1 cellular context compared by ENCODE assay signal in the genomic region with DNA sequence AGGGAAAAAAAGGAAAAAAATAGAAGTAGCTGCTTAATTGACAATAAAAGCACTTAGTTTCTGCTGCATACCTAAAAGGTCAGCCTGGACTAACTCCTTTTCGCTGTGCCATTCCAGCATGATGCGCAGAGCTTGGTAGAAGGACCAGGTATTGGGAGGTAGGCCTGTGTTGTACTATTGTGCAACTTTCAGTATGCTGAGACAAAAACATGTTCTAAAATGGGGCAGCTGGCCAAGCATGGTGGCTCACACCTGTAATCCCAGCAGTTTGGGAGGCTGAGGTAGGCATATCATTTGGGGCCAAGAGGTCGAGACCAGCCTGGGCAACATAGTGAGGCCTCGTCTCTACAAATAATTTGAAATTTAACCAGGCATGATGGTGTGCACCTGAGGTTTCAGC.
TF ChIP-seq lines count a peak whose summit lies in the region.

No MANE protein-coding gene starts in this region.

TF ChIP-seq in HepG2, 621 proteins besides CTCF, POLR2A, EP300 and RAD21 (continued from another document):
- TF ChIP-seq ZNF574 (CRISPR knock-in tag; IDR thresholded peaks at IDR 0.05) (0 out of 2 replicates have a peak, but pooled peaks have one; percentile 16), ZNF543 (CRISPR knock-in tag; IDR thresholded peaks at IDR 0.05) (0 out of 2 replicates have a peak, but pooled peaks have one; percentile 12), KDM1A (CRISPR knock-in tag; IDR thresholded peaks at IDR 0.05) (peak; percentile 52; the same call in 1 of the 2 replicates), ZFX (CRISPR knock-in tag; IDR thresholded peaks at IDR 0.05; ENCODE audit: low read depth) (peak; percentile 51), HNF4A (CRISPR knock-in tag; IDR thresholded peaks at IDR 0.05) (peak; percentile 43), ARID2 (CRISPR knock-in tag; IDR thresholded peaks at IDR 0.05; ENCODE audit: borderline replicate concordance) (0 out of 2 replicates have a peak, but pooled peaks have one; percentile 42), ZNF460 (CRISPR knock-in tag; IDR thresholded peaks at IDR 0.05; ENCODE audit: borderline replicate concordance) (peak; percentile 87), ZMYM2 (CRISPR knock-in tag; IDR thresholded peaks at IDR 0.05) (0 out of 2 replicates have a peak, but pooled peaks have one; percentile 45), ZFY (CRISPR knock-in tag; IDR thresholded peaks at IDR 0.05) (peak; percentile 56), HOXA3 (CRISPR knock-in tag; IDR thresholded peaks at IDR 0.05) (peak; percentile 43; the same call in 1 of the 2 replicates), ZMYM3 (CRISPR knock-in tag; IDR thresholded peaks at IDR 0.05) (peak; percentile 44), ZNF614 (CRISPR knock-in tag; IDR thresholded peaks at IDR 0.05; ENCODE audit: borderline replicate concordance) (no peak), PHF5A (CRISPR knock-in tag; IDR thresholded peaks at IDR 0.05; ENCODE audit: low read depth, unreplicated experiment) (no peak), ZMYM4 (CRISPR knock-in tag; IDR thresholded peaks at IDR 0.05) (0 out of 2 replicates have a peak, but pooled peaks have one; percentile 28), ZNF549 (CRISPR knock-in tag; IDR thresholded peaks at IDR 0.05) (no peak), ZBTB38 (CRISPR knock-in tag; IDR thresholded peaks at IDR 0.05) (peak; percentile 28; the same call in 1 of the 2 replicates), JARID2 (CRISPR knock-in tag; IDR thresholded peaks at IDR 0.05; ENCODE audit: insufficient replicate concordance) (peak; percentile 0)
- TF ChIP-seq, protein P1, sequence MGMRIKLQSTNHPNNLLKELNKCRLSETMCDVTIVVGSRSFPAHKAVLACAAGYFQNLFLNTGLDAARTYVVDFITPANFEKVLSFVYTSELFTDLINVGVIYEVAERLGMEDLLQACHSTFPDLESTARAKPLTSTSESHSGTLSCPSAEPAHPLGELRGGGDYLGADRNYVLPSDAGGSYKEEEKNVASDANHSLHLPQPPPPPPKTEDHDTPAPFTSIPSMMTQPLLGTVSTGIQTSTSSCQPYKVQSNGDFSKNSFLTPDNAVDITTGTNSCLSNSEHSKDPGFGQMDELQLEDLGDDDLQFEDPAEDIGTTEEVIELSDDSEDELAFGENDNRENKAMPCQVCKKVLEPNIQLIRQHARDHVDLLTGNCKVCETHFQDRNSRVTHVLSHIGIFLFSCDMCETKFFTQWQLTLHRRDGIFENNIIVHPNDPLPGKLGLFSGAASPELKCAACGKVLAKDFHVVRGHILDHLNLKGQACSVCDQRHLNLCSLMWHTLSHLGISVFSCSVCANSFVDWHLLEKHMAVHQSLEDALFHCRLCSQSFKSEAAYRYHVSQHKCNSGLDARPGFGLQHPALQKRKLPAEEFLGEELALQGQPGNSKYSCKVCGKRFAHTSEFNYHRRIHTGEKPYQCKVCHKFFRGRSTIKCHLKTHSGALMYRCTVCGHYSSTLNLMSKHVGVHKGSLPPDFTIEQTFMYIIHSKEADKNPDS (CRISPR knock-in tag; IDR thresholded peaks at IDR 0.05): 0 out of 2 replicates have a peak, but pooled peaks have one; percentile 0
- TF ChIP-seq, protein P2, sequence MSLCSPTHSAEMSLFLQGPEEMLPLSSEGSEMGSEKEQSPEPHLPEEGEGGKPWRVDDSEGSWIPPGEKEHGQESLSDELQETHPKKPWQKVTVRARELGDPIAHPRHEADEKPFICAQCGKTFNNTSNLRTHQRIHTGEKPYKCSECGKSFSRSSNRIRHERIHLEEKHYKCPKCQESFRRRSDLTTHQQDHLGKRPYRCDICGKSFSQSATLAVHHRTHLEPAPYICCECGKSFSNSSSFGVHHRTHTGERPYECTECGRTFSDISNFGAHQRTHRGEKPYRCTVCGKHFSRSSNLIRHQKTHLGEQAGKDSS (CRISPR knock-in tag; IDR thresholded peaks at IDR 0.05; ENCODE audit: borderline replicate concordance, low read depth): no peak
